Comparison of ENCODE assay signal across 8 cellular contexts in genomic region chr1:242017580-242018233, GRCh38. TPM values are rescaled to one million over a fixed set of nuclear protein-coding genes. Genes with fewer than 3 reads are reported as not detected.
DNase-seq lines count a peak whose midpoint lies in the region; ATAC-seq, FAIRE-seq and TF ChIP-seq lines count a peak whose summit lies in the region.

No MANE protein-coding gene starts in this region.

- no peak for TF ChIP-seq POLR2A in GM12878 (IDR thresholded peaks at IDR 0.05; ENCODE audit: low read depth, low read length)

- H3K9ac ChIP-seq in GM12878 (ENCODE audit: control insufficient read depth, insufficient read depth, low read length): no peak overlapping the region
- no peak overlapping the region for H3K9ac ChIP-seq in keratinocyte (ENCODE audit: control insufficient read depth, extremely low read depth, insufficient read depth, low read length)

- BruUV-seq in GM12878 (replicated peaks; lab: Mats Ljungman, UMichigan): no TSS peak

- no peaks in the 10 kb centered on the region for H3K27me3 ChIP-seq in GM12878 (replicated peaks in 1 of 2; ENCODE audit: control insufficient read depth in 2 of 2, insufficient read depth in 2 of 2, low read length in 1 of 2)
- no peaks in the 10 kb centered on the region for H3K27me3 ChIP-seq in keratinocyte (ENCODE audit: control insufficient read depth, extremely low read depth, insufficient read depth, low read length)

- H3K79me2 ChIP-seq in GM12878 (ENCODE audit: control insufficient read depth, insufficient read depth, low read length): no peaks in the 10 kb centered on the region
- H3K79me2 ChIP-seq in keratinocyte (ENCODE audit: control insufficient read depth, insufficient read depth, low read length): no peaks in the 10 kb centered on the region

- CTCF ChIA-PET in GM12878 (lab: Yijun Ruan, JAX): interaction anchor here (0.7 to 2.6 kb wide), 6 partner anchors 119 to 428 kb away, joined by 3 to 11 read pairs (median 4); no protein-coding TSS in a partner anchor

- in situ Hi-C loops in GM12878 (cut with MboI): no loop called here

- H2AFZ ChIP-seq in GM12878 (ENCODE audit: control insufficient read depth, low read depth, low read length) (no peak overlapping the region), keratinocyte (ENCODE audit: control insufficient read depth, low read length) (no peak overlapping the region)

- intact Hi-C loops in GM12878 (cut with micrococcal nuclease; ENCODE audit: unreplicated experiment): loop anchor here (1.0 to 10.0 kb wide), 4 partner anchors 121 to 487 kb away; no protein-coding TSS in a partner anchor

- WGBS in GM12878 (ENCODE audit: insufficient coverage, insufficient replicate concordance, low lambda C conversion rate, missing lambda C conversion rate): 23% methylated on average over 9 of the region's 10 CpGs

- ATAC-seq in GM21423 (IDR thresholded peaks at IDR 0.05; ENCODE audit: unreplicated experiment) (peak; percentile 77), GM12878 (peak; percentile 93)

- peak; percentile 55 for TF ChIP-seq RAD21 in GM12878 (IDR thresholded peaks at IDR 0.05; ENCODE audit: insufficient read depth, low read depth, low read length)

- POLR2A ChIA-PET in GM12878 (lab: Charles Lee): no interaction called here

- DNase-seq in DMS 273 (lab: John Stamatoyannopoulos, UW; ENCODE audit: unreplicated experiment): peak; percentile 81
- DNase-seq in DMS 273 treated with DMSO at 0.1 percent for 48 hours (lab: John Stamatoyannopoulos, UW): no peak
- peak; percentile 42 for DNase-seq in HuH-7.5 (ENCODE audit: low spot score)
- DNase-seq in RKO (ENCODE audit: low spot score): peak; percentile 85
- no peak for DNase-seq in GM12878 (ENCODE audit: low read depth, low spot score)
- DNase-seq in keratinocyte (ENCODE audit: low read depth, low spot score): no peak
- DNase-seq in stimulated activated CD8-positive, alpha-beta memory T cell treated with anti-CD3 and anti-CD28 coated beads, Interleukin-12 subunit alpha, Interleukin-12 subunit beta, amount 100 ng/mL, for 1 hour (ENCODE audit: low read depth): peak; percentile 10

- H3K4me2 ChIP-seq in GM12878 (ENCODE audit: control insufficient read depth, insufficient read depth) (no peak overlapping the region), keratinocyte (ENCODE audit: control insufficient read depth, extremely low read depth, insufficient read depth, low read depth, low read length) (no peak overlapping the region)

- H3K4me1 ChIP-seq in GM12878 (ENCODE audit: control insufficient read depth, insufficient read depth, low read length): no peaks in the 10 kb centered on the region
- no peaks in the 10 kb centered on the region for H3K4me1 ChIP-seq in keratinocyte (ENCODE audit: control insufficient read depth, extremely low read depth, insufficient read depth, low read length)

- no peaks in the 10 kb centered on the region for H3K9me1 ChIP-seq in keratinocyte (ENCODE audit: control insufficient read depth, extremely low read depth, insufficient read depth, low read length)

- no peak overlapping the region for H3K4me3 ChIP-seq in GM12878
- H3K4me3 ChIP-seq in keratinocyte (ENCODE audit: control insufficient read depth in 2 of 3, extremely low read depth in 1 of 3, insufficient read depth in 2 of 3, low read depth in 1 of 3, low read length in 3 of 3): no peak overlapping the region

- H3K36me3 ChIP-seq in GM12878 (ENCODE audit: control insufficient read depth in 2 of 2, insufficient read depth in 2 of 2, low read length in 1 of 2) (no peaks in the 10 kb centered on the region), keratinocyte (ENCODE audit: control insufficient read depth in 2 of 2, extremely low read depth in 1 of 2, insufficient read depth in 2 of 2, low read length in 2 of 2) (no peaks in the 10 kb centered on the region)

- no peaks in the 10 kb centered on the region for H4K20me1 ChIP-seq in GM12878 (ENCODE audit: control insufficient read depth, insufficient read depth)
- H4K20me1 ChIP-seq in keratinocyte (ENCODE audit: control insufficient read depth, extremely low read depth, insufficient read depth, low read length): no peaks in the 10 kb centered on the region

- dilution Hi-C loops in keratinocyte (cut with MboI; ENCODE audit: extremely low pct_ligation_motif_present, low sequenced_read_pairs): no loop called here

- H3K27ac ChIP-seq in GM12878 (ENCODE audit: control insufficient read depth, insufficient read depth): no peak overlapping the region
- H3K27ac ChIP-seq in keratinocyte (ENCODE audit: control insufficient read depth, insufficient read depth, low read length): no peak overlapping the region

- SMC1A ChIA-PET in GM12878 (lab: Charles Lee; ENCODE audit: uncharacterized antibody, unreplicated experiment): no interaction called here

- H3K9me3 ChIP-seq in GM12878 (replicated peaks; ENCODE audit: control insufficient read depth, insufficient read depth, low read length) (no peaks in the 10 kb centered on the region), keratinocyte (ENCODE audit: control insufficient read depth, low read depth, low read length) (no peaks in the 10 kb centered on the region)

- TF ChIP-seq CTCF in GM12878 (IDR thresholded peaks at IDR 0.05 in 2 of 3, conservative IDR thresholded peaks at IDR 0.05 in 1 of 3; ENCODE audit: control insufficient read depth in 2 of 3, extremely low read depth in 1 of 3, insufficient read depth in 1 of 3, low read depth in 3 of 3, low read length in 3 of 3) (peak; percentile 54 to 70 (median 61)), keratinocyte (optimal IDR thresholded peaks at IDR 0.05 in 1 of 3, IDR thresholded peaks at IDR 0.05 in 1 of 3, conservative IDR thresholded peaks at IDR 0.05 in 1 of 3; ENCODE audit: extremely low read depth in 1 of 3, insufficient read depth in 2 of 3, low read length in 3 of 3) (peak; percentile 47 to 71 (median 63))

- FAIRE-seq in GM12878 (lab: Jason Lieb, UNC) (peak; percentile 87), keratinocyte (lab: Jason Lieb, UNC) (no peak)

- RAD21 ChIA-PET in GM12878 (lab: Charles Lee; ENCODE audit: unreplicated experiment): interaction anchor here (0.6 to 2.0 kb wide), 3 partner anchors 105 to 407 kb away, joined by 3 to 4 read pairs (median 3); no protein-coding TSS in a partner anchor

- no peak for TF ChIP-seq EP300 in GM12878 (IDR thresholded peaks at IDR 0.05; ENCODE audit: borderline replicate concordance in 1 of 2, control insufficient read depth in 1 of 2, low read depth in 2 of 2, low read length in 2 of 2)

TF ChIP-seq in GM12878, 131 proteins besides CTCF, POLR2A, EP300 and RAD21:
- TF ChIP-seq SMC3 (IDR thresholded peaks at IDR 0.05; ENCODE audit: borderline replicate concordance, low read length) (peak; percentile 64; the same call in 1 of the 2 replicates), HCFC1 (IDR thresholded peaks at IDR 0.05; ENCODE audit: low read length) (no peak)
TF ChIP-seq in GM12878: peak in this region for 1.

RNA-seq across cellular contexts. Expression of gene MAP1LC3C, which starts 18.8 kb away (rescaled TPM):
- total RNA-seq in GM12878 (2013; cell fraction: nucleolus; rRNA removed): not detected in 2 replicates
- total RNA-seq in GM12878 (2014; rRNA removed) (not detected in 2 replicates), GM12878 (2014; rRNA removed; fragmentation: Illumina TruSeq; extraction: Trizol) (not detected in 2 replicates), GM12878 (2021) (not detected in 2 replicates)
- not detected for polyA plus RNA-seq in GM12878 (2011; ENCODE audit: low read depth)
- polyA plus RNA-seq in GM12878 (2011; rRNA removed) (0.19 and 0.40 TPM in 2 replicates), GM12878 (2014; fragmentation: Illumina TruSeq; extraction: Trizol) (not detected in 2 replicates), GM12878 (2014; fragmentation: Nextera tagmentation; extraction: Ambion mirVana) (not detected), GM12878 (2014; rRNA removed) (not detected in 2 replicates), GM12878 (2016; fragmentation: Nextera tagmentation; extraction: Ambion mirVana) (not detected), keratinocyte (not detected in 3 replicates)
- polyA plus RNA-seq in GM12878 (2011; cell fraction: cytosol; rRNA removed): 0.13 and 0.30 TPM in 2 replicates
- polyA plus RNA-seq in GM12878 (2011; cell fraction: nucleus; rRNA removed): 0.15 TPM in 1 of 2 replicates, not detected in the other
- polyA plus RNA-seq in GM12878 (2012): not detected in 2 replicates
- not detected in 2 replicates for polyA minus RNA-seq in GM12878 (2011; rRNA and poly(A)+ RNA removed)
- not detected in 2 replicates for polyA minus RNA-seq in GM12878 (2011; cell fraction: cytosol; rRNA and poly(A)+ RNA removed)
- not detected in 2 replicates for polyA minus RNA-seq in GM12878 (2011; cell fraction: nucleus; rRNA and poly(A)+ RNA removed)
- not detected for polyA plus RNA-seq in keratinocyte (2011; ENCODE audit: low read depth)
- polyA plus RNA-seq in keratinocyte (2011; cell fraction: cytosol; rRNA removed): not detected in 2 replicates
- polyA plus RNA-seq in keratinocyte (2011; cell fraction: nucleus; rRNA removed): not detected in 2 replicates
- not detected in 2 replicates for polyA plus RNA-seq in keratinocyte (2012; ENCODE audit: low replicate concordance)
- polyA minus RNA-seq in keratinocyte: not detected in 3 replicates
- polyA minus RNA-seq in keratinocyte (2011; cell fraction: cytosol; rRNA and poly(A)+ RNA removed): not detected
- polyA minus RNA-seq in keratinocyte (2011; cell fraction: nucleus; rRNA and poly(A)+ RNA removed): not detected in 2 replicates

Comparison
In these comparisons a context has a peak if more than half of its experiments do, and no peak if none do; other contexts are left out.
1. DNase-seq: peak in DMS 273 (single experiment), HuH-7.5 (single experiment), RKO (single experiment) and stimulated activated CD8-positive, alpha-beta memory T cell treated with anti-CD3 and anti-CD28 coated beads, Interleukin-12 subunit alpha, Interleukin-12 subunit beta, amount 100 ng/mL, for 1 hour (single experiment); none in DMS 273 treated with DMSO at 0.1 percent for 48 hours (single experiment), GM12878 (single experiment) and keratinocyte (single experiment).